18 cellular contexts compared by ENCODE assay signal in the genomic region with DNA sequence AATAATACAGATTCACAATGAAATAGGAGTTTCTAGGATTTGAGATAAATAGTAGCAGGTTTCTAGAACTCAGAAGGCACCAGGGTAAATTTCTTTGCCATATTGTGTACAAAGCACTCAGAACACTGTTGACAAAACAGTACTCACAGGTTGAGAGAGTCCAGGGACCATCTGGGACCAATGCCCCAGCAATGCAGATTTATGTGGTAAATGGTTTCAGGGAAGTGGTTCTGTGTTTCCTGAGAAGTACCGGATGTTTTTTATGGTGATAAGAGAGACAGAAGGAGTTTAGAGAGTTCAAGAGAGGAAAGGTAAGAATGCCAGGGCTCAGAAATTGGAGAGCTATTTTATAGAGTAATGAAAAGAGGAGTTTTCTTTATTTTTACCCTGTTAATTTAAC. TPM values are rescaled to one million over a fixed set of nuclear protein-coding genes. Genes with fewer than 3 reads are reported as not detected.
A peak's percentile ranks its signal among the peaks of the same experiment; 100 is the strongest.
DNase-seq lines count a peak whose midpoint lies in the region; FAIRE-seq and TF ChIP-seq lines count a peak whose summit lies in the region.
"Had no signal": no experiment of that assay in that cellular context is flagged by ENCODE, and none has a peak within 500 bp of the region (broad histone marks: within the 10 kb centered on the region; RNA-seq: fewer than 3 reads in every experiment).

No MANE protein-coding gene starts in this region.

- no peaks in the 10 kb centered on the region for H3K27me3 Mint-ChIP-seq in activated naive CD4-positive, alpha-beta T cell treated with anti-CD3 and anti-CD28 coated beads, Interleukin-2, amount 50 U/mL, for 24 hours
- no peaks in the 10 kb centered on the region for H3K27me3 Mint-ChIP-seq in activated naive CD8-positive, alpha-beta T cell treated with anti-CD3 and anti-CD28 coated beads for 36 hours

- H3K79me2 ChIP-seq in OCI-LY1 (ENCODE audit: insufficient read depth, low read length), result no peaks in the 10 kb centered on the region
- H3K79me2 ChIP-seq: hepatocyte had no signal

- WGBS in transverse colon (ENCODE audit: low coverage in 1 of 2), 2 donors, result 36 to 40% methylated on average over 1 of the region's 1 CpG

- no peak overlapping the region for H3K4me2 ChIP-seq in OCI-LY1 (ENCODE audit: low read length)
- H3K4me2 ChIP-seq: GM23338, hepatocyte had no signal

- no peak for DNase-seq in activated naive CD4-positive, alpha-beta T cell (lab: John Stamatoyannopoulos, UW)
- peak; percentile 23 for DNase-seq in activated naive CD8-positive, alpha-beta T cell treated with anti-CD3 and anti-CD28 coated beads for 36 hours
- DNase-seq in transverse colon, result peak; percentile 33
- DNase-seq in stimulated activated CD4-positive, alpha-beta T cell treated with anti-CD3 and anti-CD28 coated beads, Interleukin-12 subunit alpha, Interleukin-12 subunit beta, amount 100 ng/mL, for 4 hours, result no peak
- DNase-seq in DMS79 treated with DMSO at 0.1 percent for 48 hours (lab: John Stamatoyannopoulos, UW), result no peak
- DNase-seq in H54 (ENCODE audit: insufficient read length, low spot score), result no peak
- DNase-seq: NCI-H1048; NK-92 treated with Interleukin-12 subunit alpha and Interleukin-12 subunit beta, amount 100 ng/mL, for 24 hours; pancreas; stimulated activated CD4-positive, alpha-beta T cell treated with anti-CD3 and anti-CD28 coated beads, Interleukin-1b, Interleukin-23, amount 100 ng/mL, for 48 hours; stimulated activated naive CD4-positive, alpha-beta T cell treated with Interleukin-2 at 50 U/mL for 16 hours had no signal

- H3K4me3 ChIP-seq in OCI-LY1 (ENCODE audit: low read depth, low read length, poor library complexity, severe bottlenecking), result no peak overlapping the region
- H3K4me3 ChIP-seq in transverse colon, result no peak overlapping the region
- H3K4me3 ChIP-seq: GM23338, hepatocyte, pancreas had no signal

- intact Hi-C loops in transverse colon (cut with DNase I; ENCODE audit: low total_unique reads), result loop anchor here (5.0 kb wide), 1 partner anchor 134 kb away; no protein-coding TSS in a partner anchor

- peak overlapping the region; percentile 97 for H3K27ac Mint-ChIP-seq in activated naive CD4-positive, alpha-beta T cell treated with anti-CD3 and anti-CD28 coated beads, Interleukin-2, amount 50 U/mL, for 24 hours
- H3K27ac Mint-ChIP-seq in activated naive CD8-positive, alpha-beta T cell treated with anti-CD3 and anti-CD28 coated beads for 36 hours, result peak overlapping the region; percentile 50
- H3K27ac Mint-ChIP-seq: GM23338 had no signal

- no peak for FAIRE-seq in H54 (lab: Jason Lieb, UNC)
- FAIRE-seq: bronchial epithelial cell, pancreas had no signal

- no peaks in the 10 kb centered on the region for H3K9me3 Mint-ChIP-seq in activated naive CD4-positive, alpha-beta T cell treated with anti-CD3 and anti-CD28 coated beads, Interleukin-2, amount 50 U/mL, for 24 hours
- no peaks in the 10 kb centered on the region for H3K9me3 Mint-ChIP-seq in activated naive CD8-positive, alpha-beta T cell treated with anti-CD3 and anti-CD28 coated beads for 36 hours
- H3K9me3 Mint-ChIP-seq: GM23338 had no signal

- 0 out of 2 replicates have a peak, but pooled peaks cover 5% of the 10 kb centered on the region for H3F3A ChIP-seq in OCI-LY1 (ENCODE audit: insufficient read depth, low read length)

- peak overlapping the region; percentile 69 for H3K4me3 Mint-ChIP-seq in activated naive CD4-positive, alpha-beta T cell treated with anti-CD3 and anti-CD28 coated beads, Interleukin-2, amount 50 U/mL, for 24 hours
- H3K4me3 Mint-ChIP-seq in activated naive CD8-positive, alpha-beta T cell treated with anti-CD3 and anti-CD28 coated beads for 36 hours, result no peak overlapping the region
- H3K4me3 Mint-ChIP-seq: GM23338 had no signal

- peaks cover 57% of the 10 kb centered on the region for H3K4me1 Mint-ChIP-seq in activated naive CD4-positive, alpha-beta T cell treated with anti-CD3 and anti-CD28 coated beads, Interleukin-2, amount 50 U/mL, for 24 hours
- H3K4me1 Mint-ChIP-seq in activated naive CD8-positive, alpha-beta T cell treated with anti-CD3 and anti-CD28 coated beads for 36 hours, result peaks cover 51% of the 10 kb centered on the region

- H3K9me3 ChIP-seq in OCI-LY1 (ENCODE audit: low read length) (no peaks in the 10 kb centered on the region), transverse colon (no peaks in the 10 kb centered on the region)
- H3K9me3 ChIP-seq: pancreas had no signal

- no peak overlapping the region; the same call in 1 of the 2 replicates for H3K9ac ChIP-seq in OCI-LY1 (ENCODE audit: low read length)

- in situ Hi-C loops in transverse colon (cut with MboI; ENCODE audit: low pct_ligation_motif_present in 1 of 4, low pct_unique_long_range_greater_than_20kb in 1 of 4, low sequenced_read_pairs in 3 of 4), result loop anchor here (5.0 to 10.0 kb wide), 2 partner anchors 134 to 136 kb away; no protein-coding TSS in a partner anchor

- TF ChIP-seq EP300 in transverse colon (IDR thresholded peaks at IDR 0.05; ENCODE audit: low read depth), result no peak

- H3K27ac ChIP-seq in OCI-LY1 (ENCODE audit: low read depth, low read length, poor library complexity, severe bottlenecking) (peak overlapping the region; percentile 53), transverse colon (peak overlapping the region in 2 of 4 donors; percentile 31 to 46)
- H3K27ac ChIP-seq: C4-2B, epithelial cell of prostate, hepatocyte, pancreas had no signal

- no peaks in the 10 kb centered on the region for H4K20me1 ChIP-seq in OCI-LY1 (ENCODE audit: insufficient read depth, low read length)

- no peaks in the 10 kb centered on the region for H3K9me2 ChIP-seq in OCI-LY1 (ENCODE audit: low read depth, low read length)

- H3K36me3 ChIP-seq in OCI-LY1 (ENCODE audit: insufficient read depth, low read length), result no peaks in the 10 kb centered on the region
- H3K36me3 ChIP-seq in transverse colon, result no peaks in the 10 kb centered on the region
- H3K36me3 ChIP-seq: pancreas had no signal

- TF ChIP-seq POLR2A in transverse colon (IDR thresholded peaks at IDR 0.05) (no peak), H54 (IDR thresholded peaks at IDR 0.05; ENCODE audit: low read depth, low read length) (no peak)

- TF ChIP-seq CTCF in OCI-LY1 (IDR thresholded peaks at IDR 0.05; ENCODE audit: low read length) (no peak), transverse colon (IDR thresholded peaks at IDR 0.05) (no peak)

- H3K27me3 ChIP-seq in OCI-LY1 (ENCODE audit: insufficient read depth, low read length), result no peaks in the 10 kb centered on the region
- no peaks in the 10 kb centered on the region for H3K27me3 ChIP-seq in transverse colon
- H3K27me3 ChIP-seq: hepatocyte, pancreas had no signal

- H2AFZ ChIP-seq in OCI-LY1 (ENCODE audit: low read length), result no peak overlapping the region
- H2AFZ ChIP-seq: GM23338, hepatocyte had no signal

- H3K4me1 ChIP-seq in OCI-LY1 (ENCODE audit: insufficient read depth, low read length, severe bottlenecking), result peaks cover 31% of the 10 kb centered on the region
- peaks cover 0 to 9% (median 1%) of the 10 kb centered on the region in 4 donors for H3K4me1 ChIP-seq in transverse colon

- H3K36me3 Mint-ChIP-seq in activated naive CD4-positive, alpha-beta T cell treated with anti-CD3 and anti-CD28 coated beads, Interleukin-2, amount 50 U/mL, for 24 hours, result no peaks in the 10 kb centered on the region
- H3K36me3 Mint-ChIP-seq in activated naive CD8-positive, alpha-beta T cell treated with anti-CD3 and anti-CD28 coated beads for 36 hours, result peaks cover 16% of the 10 kb centered on the region

RNA-seq across cellular contexts. Expression of gene DIPK1A, which starts 29.6 kb away (rescaled TPM):
- total RNA-seq in activated naive CD8-positive, alpha-beta T cell treated with anti-CD3 and anti-CD28 coated beads for 36 hours, result 1 to 10 TPM; 8.4 to 9.4 TPM
- total RNA-seq in transverse colon, result 10 to 100 TPM in 2 of 4 donors, 1 to 10 TPM in 2; 6.0 to 17.9 (median 11.2) TPM

Comparison
In these comparisons a context has a peak if more than half of its experiments do, and no peak if none do; other contexts are left out.
1. DNase-seq: peak in activated naive CD8-positive, alpha-beta T cell treated with anti-CD3 and anti-CD28 coated beads for 36 hours (single experiment) and transverse colon (single experiment); none in activated naive CD4-positive, alpha-beta T cell (0 of 4), stimulated activated CD4-positive, alpha-beta T cell treated with anti-CD3 and anti-CD28 coated beads, Interleukin-12 subunit alpha, Interleukin-12 subunit beta, amount 100 ng/mL, for 4 hours (single experiment), DMS79 treated with DMSO at 0.1 percent for 48 hours (single experiment) and H54 (single experiment).